ENCODE assay signal across 9 cellular contexts in genomic region chr10:110863956-110864355, GRCh38. TPM values are rescaled to one million over a fixed set of nuclear protein-coding genes. Genes with fewer than 3 reads are reported as not detected.
DNase-seq lines count a peak whose midpoint lies in the region; ATAC-seq and TF ChIP-seq lines count a peak whose summit lies in the region.
"Had no signal": no experiment of that assay in that cellular context is flagged by ENCODE, and none has a peak within 500 bp of the region (broad histone marks: within the 10 kb centered on the region; RNA-seq: fewer than 3 reads in every experiment).

No MANE protein-coding gene starts in this region.

- POLR2A ChIA-PET in HCT116 (lab: Charles Lee), result no interaction called here

- no peaks in the 10 kb centered on the region for H3K9me2 ChIP-seq in HCT116 (ENCODE audit: insufficient read depth)

- H3K27ac Mint-ChIP-seq in T-helper 1 cell treated with Interleukin-12 subunit alpha and Interleukin-12 subunit beta and Interleukin-4 antibody, amounts not matched to agents 30 μg/mL and 1 μg/mL, for 36 hours, result peak overlapping the region; percentile 95
- H3K27ac Mint-ChIP-seq in stimulated activated effector memory CD8-positive, alpha-beta T cell treated with anti-CD3 and anti-CD28 coated beads, Interleukin-12 subunit alpha, Interleukin-12 subunit beta, amount 100 ng/mL, for 72 hours, result peak overlapping the region; percentile 98

- TF ChIP-seq RAD21 in HCT116 (IDR thresholded peaks at IDR 0.05; ENCODE audit: low read depth), result no peak

- H3K4me1 ChIP-seq in HCT116 (ENCODE audit: control insufficient read depth in 1 of 2, insufficient read depth in 2 of 2, low read length in 2 of 2) (peaks cover 11 to 20% of the 10 kb centered on the region in 2 experiments), esophagus squamous epithelium (peaks cover 68 to 97% (median 81%) of the 10 kb centered on the region in 3 donors)

- H3K36me3 ChIP-seq in HCT116 (ENCODE audit: control insufficient read depth in 1 of 2, insufficient read depth in 2 of 2, low read length in 2 of 2), result no peaks in the 10 kb centered on the region
- H3K36me3 ChIP-seq in esophagus squamous epithelium, result no peaks in the 10 kb centered on the region

- H3K9me3 Mint-ChIP-seq in T-helper 1 cell treated with Interleukin-12 subunit alpha and Interleukin-12 subunit beta and Interleukin-4 antibody, amounts not matched to agents 30 μg/mL and 1 μg/mL, for 36 hours, result no peaks in the 10 kb centered on the region
- no peaks in the 10 kb centered on the region for H3K9me3 Mint-ChIP-seq in stimulated activated effector memory CD8-positive, alpha-beta T cell treated with anti-CD3 and anti-CD28 coated beads, Interleukin-12 subunit alpha, Interleukin-12 subunit beta, amount 100 ng/mL, for 72 hours

- H3K79me2 ChIP-seq in HCT116 (ENCODE audit: insufficient read depth, low read length), result no peaks in the 10 kb centered on the region

- no peak for TF ChIP-seq POLR2A in HCT116 (IDR thresholded peaks at IDR 0.05; ENCODE audit: borderline replicate concordance, extremely low read depth, insufficient read depth, insufficient read length)
- TF ChIP-seq POLR2A in esophagus squamous epithelium (IDR thresholded peaks at IDR 0.05), result no peak

- CTCF ChIA-PET in HCT116 (lab: Charles Lee), result no interaction called here

- H3K27me3 ChIP-seq in HCT116 (ENCODE audit: insufficient read depth, low read length), result no peaks in the 10 kb centered on the region
- no peaks in the 10 kb centered on the region for H3K27me3 ChIP-seq in esophagus squamous epithelium

- H3K36me3 Mint-ChIP-seq in T-helper 1 cell treated with Interleukin-12 subunit alpha and Interleukin-12 subunit beta and Interleukin-4 antibody, amounts not matched to agents 30 μg/mL and 1 μg/mL, for 36 hours (ENCODE audit: low read depth), result peaks cover 2% of the 10 kb centered on the region
- no peaks in the 10 kb centered on the region for H3K36me3 Mint-ChIP-seq in stimulated activated effector memory CD8-positive, alpha-beta T cell treated with anti-CD3 and anti-CD28 coated beads, Interleukin-12 subunit alpha, Interleukin-12 subunit beta, amount 100 ng/mL, for 72 hours

- intact Hi-C loops in HCT116 (cut with micrococcal nuclease), result no loop called here
- intact Hi-C loops in esophagus squamous epithelium (cut with DNase I), result no loop called here

- no peaks in the 10 kb centered on the region for H4K20me1 ChIP-seq in HCT116 (ENCODE audit: insufficient read depth)

- RAD21 ChIA-PET in HCT116 (lab: Charles Lee; ENCODE audit: low non-redundant PET in 1 of 2, low total read pairs in 2 of 2, uncharacterized antibody in 2 of 2, unreplicated experiment in 2 of 2), result no interaction called here

- H3K27ac ChIP-seq in HCT116 (ENCODE audit: low read depth, low read length) (no peak overlapping the region), esophagus squamous epithelium (peak overlapping the region; percentile 88 to 100 (median 95))

- no peaks in the 10 kb centered on the region for H3K9me3 ChIP-seq in HCT116 (ENCODE audit: control insufficient read depth in 1 of 2, insufficient read depth in 1 of 2, low read depth in 1 of 2, low read length in 2 of 2)
- no peaks in the 10 kb centered on the region for H3K9me3 ChIP-seq in esophagus squamous epithelium

- H2AFZ ChIP-seq in HCT116 (ENCODE audit: low read depth, low read length, poor library complexity, severe bottlenecking), result no peak overlapping the region

- TF ChIP-seq CTCF in HCT116 (IDR thresholded peaks at IDR 0.05 in 2 of 3, conservative IDR thresholded peaks at IDR 0.05 in 1 of 3; ENCODE audit: borderline replicate concordance in 1 of 3, insufficient read depth in 1 of 3, low read depth in 2 of 3, low read length in 2 of 3) (no peak), esophagus squamous epithelium (IDR thresholded peaks at IDR 0.05) (no peak)

- H3K9ac ChIP-seq in HCT116 (ENCODE audit: low read length), result no peak overlapping the region

- H3K4me1 Mint-ChIP-seq in T-helper 1 cell treated with Interleukin-12 subunit alpha and Interleukin-12 subunit beta and Interleukin-4 antibody, amounts not matched to agents 30 μg/mL and 1 μg/mL, for 36 hours (ENCODE audit: low read depth), result peaks cover 78% of the 10 kb centered on the region
- peaks cover 93% of the 10 kb centered on the region for H3K4me1 Mint-ChIP-seq in stimulated activated effector memory CD8-positive, alpha-beta T cell treated with anti-CD3 and anti-CD28 coated beads, Interleukin-12 subunit alpha, Interleukin-12 subunit beta, amount 100 ng/mL, for 72 hours

- ATAC-seq in HCT116, result no peak
- no peak for ATAC-seq in stimulated activated effector memory CD8-positive, alpha-beta T cell treated with anti-CD3 and anti-CD28 coated beads, Interleukin-12 subunit alpha, Interleukin-12 subunit beta, amount 100 ng/mL, for 72 hours
- ATAC-seq in HG02798 (IDR thresholded peaks at IDR 0.05; ENCODE audit: poor library complexity, unreplicated experiment), result no peak
- ATAC-seq in GM21717 (IDR thresholded peaks at IDR 0.05; ENCODE audit: unreplicated experiment), result no peak
- ATAC-seq in HG02571 (IDR thresholded peaks at IDR 0.05; ENCODE audit: unreplicated experiment), result no peak

- no peak for DNase-seq in HCT116 (ENCODE audit: low read depth, low spot score)
- DNase-seq in esophagus squamous epithelium (lab: John Stamatoyannopoulos, UW), result no peak
- peak in 1 of 2 donors; percentile 51 for DNase-seq in stimulated activated effector memory CD8-positive, alpha-beta T cell treated with anti-CD3 and anti-CD28 coated beads, Interleukin-12 subunit alpha, Interleukin-12 subunit beta, amount 100 ng/mL, for 72 hours (ENCODE audit: low spot score in 2 of 2)
- no peak for DNase-seq in NCI-H2171 (lab: John Stamatoyannopoulos, UW)
- DNase-seq: NCI-H2029 treated with DMSO at 0.1 percent for 48 hours had no signal

- no TSS peak for BruUV-seq in HCT116 (replicated peaks; lab: Mats Ljungman, UMichigan)

- WGBS in esophagus squamous epithelium, 2 donors, result 78 to 94% methylated on average over 2 of the region's 2 CpGs

- H3K27me3 Mint-ChIP-seq in T-helper 1 cell treated with Interleukin-12 subunit alpha and Interleukin-12 subunit beta and Interleukin-4 antibody, amounts not matched to agents 30 μg/mL and 1 μg/mL, for 36 hours (ENCODE audit: low read depth), result no peaks in the 10 kb centered on the region

- no peak overlapping the region for H3K4me3 ChIP-seq in HCT116 (replicated peaks in 1 of 2; ENCODE audit: low read depth in 1 of 2, low read length in 2 of 2)
- H3K4me3 ChIP-seq in esophagus squamous epithelium, result no peak overlapping the region

- H3K4me2 ChIP-seq in HCT116 (ENCODE audit: low read length), result no peak overlapping the region

- no peak overlapping the region for H3K4me3 Mint-ChIP-seq in T-helper 1 cell treated with Interleukin-12 subunit alpha and Interleukin-12 subunit beta and Interleukin-4 antibody, amounts not matched to agents 30 μg/mL and 1 μg/mL, for 36 hours
- peak overlapping the region; percentile 74 for H3K4me3 Mint-ChIP-seq in stimulated activated effector memory CD8-positive, alpha-beta T cell treated with anti-CD3 and anti-CD28 coated beads, Interleukin-12 subunit alpha, Interleukin-12 subunit beta, amount 100 ng/mL, for 72 hours

TF ChIP-seq in HCT116, 20 proteins besides CTCF, POLR2A, EP300 and RAD21:
- TF ChIP-seq EZH2phosphoT487 (IDR thresholded peaks at IDR 0.05; ENCODE audit: borderline replicate concordance), result no peak
- TF ChIP-seq ELF1 (IDR thresholded peaks at IDR 0.05; ENCODE audit: borderline replicate concordance, low read depth), result no peak
- no peak for TF ChIP-seq EGR1 (IDR thresholded peaks at IDR 0.05; ENCODE audit: low read depth)
- no peak for TF ChIP-seq JUND (IDR thresholded peaks at IDR 0.05)
- TF ChIP-seq ZFX (IDR thresholded peaks at IDR 0.05), result peak; percentile 24; the same call in 1 of the 2 replicates
- no peak for TF ChIP-seq CEBPB (IDR thresholded peaks at IDR 0.05; ENCODE audit: low read depth)
- TF ChIP-seq ATF3 (IDR thresholded peaks at IDR 0.05), result no peak

RNA-seq across cellular contexts. Expression of gene PDCD4, which starts 7.8 kb away (rescaled TPM):
- 63.0 TPM for total RNA-seq in HCT116 (2021; ENCODE audit: unreplicated experiment)
- polyA plus RNA-seq in HCT116 (2012), result 52.9 and 63.0 TPM in 2 replicates
- total RNA-seq in esophagus squamous epithelium, result 100 to 1,000 TPM in 3 of 4 donors, 10 to 100 TPM in 1; 68.3 to 299 (median 171) TPM

RNA-seq across cellular contexts. Expression of gene BBIP1, which starts 55.0 kb away (rescaled TPM):
- total RNA-seq in HCT116 (2021; ENCODE audit: unreplicated experiment), result 38.9 TPM
- 15.2 and 25.5 TPM in 2 replicates for polyA plus RNA-seq in HCT116 (2012)
- 10 to 100 TPM in 3 of 4 donors, 1 to 10 TPM in 1; 7.8 to 16.8 (median 12.4) TPM for total RNA-seq in esophagus squamous epithelium

RNA-seq across cellular contexts. Expression of gene SHOC2, which starts 55.4 kb away (rescaled TPM):
- total RNA-seq in HCT116 (2021; ENCODE audit: unreplicated experiment) (39.5 TPM), esophagus squamous epithelium (10 to 100 TPM; 24.8 to 59.5 (median 43.0) TPM)
- 8.8 and 12.7 TPM in 2 replicates for polyA plus RNA-seq in HCT116 (2012)
